Comparison of ENCODE assay signal across 9 cellular contexts in the genomic region with DNA sequence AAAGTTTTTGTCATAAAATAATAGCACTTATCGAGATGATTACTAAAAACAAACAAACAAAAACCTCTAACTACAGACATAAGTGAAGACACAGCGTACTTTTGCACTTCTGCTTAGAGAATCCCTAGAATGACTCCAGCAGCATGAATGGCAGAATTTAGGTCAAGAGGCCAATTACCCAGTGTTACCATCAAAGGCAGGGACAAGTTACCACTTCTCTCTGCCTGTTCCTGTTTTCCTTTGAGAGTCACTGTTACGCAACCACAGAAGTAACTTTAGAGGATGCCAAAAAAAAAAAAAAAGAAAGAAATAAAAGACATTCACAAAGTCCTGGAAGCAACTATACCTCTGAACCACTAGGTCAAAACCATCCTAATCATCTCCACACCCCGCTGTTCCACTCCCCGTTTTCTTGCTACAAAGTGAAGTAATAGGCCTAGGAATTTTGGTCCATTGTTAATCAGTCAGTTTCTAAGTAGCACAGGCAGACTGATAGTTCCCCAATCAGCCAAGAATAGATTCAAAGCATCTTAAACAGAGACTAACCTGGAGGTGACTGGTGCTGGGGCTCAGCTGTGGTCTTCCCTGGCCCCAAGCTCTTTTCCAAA. TPM values are rescaled to one million over a fixed set of nuclear protein-coding genes. Genes with fewer than 3 reads are reported as not detected.
DNase-seq lines count a peak whose midpoint lies in the region; ATAC-seq and TF ChIP-seq lines count a peak whose summit lies in the region.
"Had no signal": no experiment of that assay in that cellular context is flagged by ENCODE, and none has a peak within 500 bp of the region (broad histone marks: within the 10 kb centered on the region; RNA-seq: fewer than 3 reads in every experiment).

No MANE protein-coding gene starts in this region.

- intact Hi-C loops in heart right ventricle (cut with DNase I), result no loop called here

- no peak overlapping the region for H3K4me3 Mint-ChIP-seq in stimulated activated naive CD8-positive, alpha-beta T cell treated with anti-CD3 and anti-CD28 coated beads, Interleukin-15, amount 100 ng/mL, for 72 hours
- H3K4me3 Mint-ChIP-seq: activated CD4-positive, alpha-beta T cell treated with anti-CD3 and anti-CD28 coated beads, Interleukin-2, amount 10 ng/mL, durations not matched to agents 24 days and 14 days; IgD-negative memory B cell had no signal

- no peak overlapping the region for H3K9ac ChIP-seq in adipocyte (ENCODE audit: low read length)
- no peak overlapping the region for H3K9ac ChIP-seq in smooth muscle cell (ENCODE audit: low read depth)

- no peaks in the 10 kb centered on the region for H3K27me3 Mint-ChIP-seq in stimulated activated naive CD8-positive, alpha-beta T cell treated with anti-CD3 and anti-CD28 coated beads, Interleukin-15, amount 100 ng/mL, for 72 hours

- DNase-seq in MV-4-11 (lab: John Stamatoyannopoulos, UW), result peak; percentile 97
- DNase-seq in adipocyte (ENCODE audit: low read depth), result peak; percentile 68
- DNase-seq in heart right ventricle, result no peak
- DNase-seq in smooth muscle cell (lab: John Stamatoyannopoulos, UW; ENCODE audit: unreplicated experiment), result no peak
- no peak for DNase-seq in stimulated activated naive CD8-positive, alpha-beta T cell treated with anti-CD3 and anti-CD28 coated beads, Interleukin-15, amount 100 ng/mL, for 72 hours
- no peak for DNase-seq in nucleus accumbens (lab: John Stamatoyannopoulos, UW)
- DNase-seq: activated CD4-positive, alpha-beta T cell treated with anti-CD3 and anti-CD28 coated beads, Interleukin-2, amount 10 ng/mL, durations not matched to agents 24 days and 14 days had no signal

- ATAC-seq in heart right ventricle (peak in 7 of 8 donors; percentile 36 to 65 (median 53)), HG03439 (IDR thresholded peaks at IDR 0.05; ENCODE audit: unreplicated experiment) (no peak)
- no peak for ATAC-seq in stimulated activated naive CD8-positive, alpha-beta T cell treated with anti-CD3 and anti-CD28 coated beads, Interleukin-15, amount 100 ng/mL, for 72 hours

- H2AFZ ChIP-seq in smooth muscle cell (ENCODE audit: low read depth), result no peak overlapping the region

- no peaks in the 10 kb centered on the region for H3K9me3 Mint-ChIP-seq in stimulated activated naive CD8-positive, alpha-beta T cell treated with anti-CD3 and anti-CD28 coated beads, Interleukin-15, amount 100 ng/mL, for 72 hours
- H3K9me3 Mint-ChIP-seq: activated CD4-positive, alpha-beta T cell treated with anti-CD3 and anti-CD28 coated beads, Interleukin-2, amount 10 ng/mL, durations not matched to agents 24 days and 14 days; IgD-negative memory B cell had no signal

- H3K4me2 ChIP-seq in smooth muscle cell, result peak overlapping the region; percentile 26

- peaks cover 20% of the 10 kb centered on the region for H3K4me1 Mint-ChIP-seq in stimulated activated naive CD8-positive, alpha-beta T cell treated with anti-CD3 and anti-CD28 coated beads, Interleukin-15, amount 100 ng/mL, for 72 hours

- no peaks in the 10 kb centered on the region for H3K36me3 ChIP-seq in adipocyte (ENCODE audit: control insufficient read depth, insufficient read depth, low read length, severe bottlenecking)
- H3K36me3 ChIP-seq in heart right ventricle, result no peaks in the 10 kb centered on the region
- H3K36me3 ChIP-seq in smooth muscle cell (ENCODE audit: low read depth), result no peaks in the 10 kb centered on the region

- no peak overlapping the region for H3K4me3 ChIP-seq in adipocyte (ENCODE audit: low read length)
- peak overlapping the region in 1 of 10 donors; percentile 44 for H3K4me3 ChIP-seq in heart right ventricle
- no peak overlapping the region for H3K4me3 ChIP-seq in smooth muscle cell

- H3K27ac Mint-ChIP-seq in stimulated activated naive CD8-positive, alpha-beta T cell treated with anti-CD3 and anti-CD28 coated beads, Interleukin-15, amount 100 ng/mL, for 72 hours, result no peak overlapping the region
- H3K27ac Mint-ChIP-seq: activated CD4-positive, alpha-beta T cell treated with anti-CD3 and anti-CD28 coated beads, Interleukin-2, amount 10 ng/mL, durations not matched to agents 24 days and 14 days; IgD-negative memory B cell had no signal

- peaks cover 17% of the 10 kb centered on the region for H3K4me1 ChIP-seq in adipocyte (ENCODE audit: control insufficient read depth, insufficient read depth, low read length)
- H3K4me1 ChIP-seq in heart right ventricle, result peaks cover 0 to 45% (median 0%) of the 10 kb centered on the region in 9 donors
- peaks cover 11% of the 10 kb centered on the region for H3K4me1 ChIP-seq in smooth muscle cell (ENCODE audit: low read depth)

- TF ChIP-seq CTCF in heart right ventricle (IDR thresholded peaks at IDR 0.05) (no peak), smooth muscle cell (IDR thresholded peaks at IDR 0.05; ENCODE audit: borderline replicate concordance, insufficient read depth, poor library complexity, severe bottlenecking) (no peak)

- no peaks in the 10 kb centered on the region for H4K20me1 ChIP-seq in smooth muscle cell (ENCODE audit: low read depth)

- H3K27me3 ChIP-seq in adipocyte (replicated peaks; ENCODE audit: control insufficient read depth, insufficient read depth, low read length) (no peaks in the 10 kb centered on the region), heart right ventricle (no peaks in the 10 kb centered on the region), smooth muscle cell (ENCODE audit: low read depth) (peaks cover 5% of the 10 kb centered on the region)

- H3K9me3 ChIP-seq in adipocyte (ENCODE audit: control insufficient read depth, low read length) (no peaks in the 10 kb centered on the region), heart right ventricle (no peaks in the 10 kb centered on the region), smooth muscle cell (replicated peaks; ENCODE audit: low read depth) (no peaks in the 10 kb centered on the region)

- H3K27ac ChIP-seq in heart right ventricle (peak overlapping the region in 1 of 10 donors; percentile 82), smooth muscle cell (ENCODE audit: low read depth) (peak overlapping the region; percentile 8)

- no peaks in the 10 kb centered on the region for H3K79me2 ChIP-seq in smooth muscle cell (ENCODE audit: low read depth)

- 62 to 76% methylated on average over 5 of the region's 5 CpGs for WGBS in heart right ventricle, 2 donors
- 72% methylated on average over 5 of the region's 5 CpGs for WGBS in smooth muscle cell (ENCODE audit: low lambda C conversion rate)

- H3F3A ChIP-seq in smooth muscle cell (ENCODE audit: low read depth), result no peaks in the 10 kb centered on the region

RNA-seq across cellular contexts. Expression of gene FMN1, which starts 41.9 kb away (rescaled TPM):
- total RNA-seq in heart right ventricle, result 1 to 10 TPM; 1.1 to 5.5 (median 3.5) TPM
- polyA plus RNA-seq in heart right ventricle, result 1 to 10 TPM in 1 of 2 donors, under 1 TPM in 1; 0.22 to 1.4 TPM
- total RNA-seq in smooth muscle cell, result 4.0 and 21.1 TPM in 2 replicates
- polyA plus RNA-seq in smooth muscle cell, result 0.08 and 1.2 TPM in 2 replicates
- polyA plus RNA-seq: IgD-negative memory B cell had no signal

Comparison
In these comparisons a context has a peak if more than half of its experiments do, and no peak if none do; other contexts are left out.
1. DNase-seq: peak in MV-4-11 (single experiment) and adipocyte (single experiment); none in heart right ventricle (0 of 2), smooth muscle cell (single experiment), stimulated activated naive CD8-positive, alpha-beta T cell treated with anti-CD3 and anti-CD28 coated beads, Interleukin-15, amount 100 ng/mL, for 72 hours (0 of 2) and nucleus accumbens (0 of 56).
2. ATAC-seq: peak in heart right ventricle (7 of 8); none in HG03439 (single experiment) and stimulated activated naive CD8-positive, alpha-beta T cell treated with anti-CD3 and anti-CD28 coated beads, Interleukin-15, amount 100 ng/mL, for 72 hours (single experiment).